ENCODE assay signal across 10 cellular contexts in genomic region chr17:68195667-68196393, GRCh38. TPM values are rescaled to one million over a fixed set of nuclear protein-coding genes. Genes with fewer than 3 reads are reported as not detected.
DNase-seq lines count a peak whose midpoint lies in the region; ATAC-seq and TF ChIP-seq lines count a peak whose summit lies in the region.
"Had no signal": no experiment of that assay in that cellular context is flagged by ENCODE, and none has a peak within 500 bp of the region (broad histone marks: within the 10 kb centered on the region; RNA-seq: fewer than 3 reads in every experiment).

No MANE protein-coding gene starts in this region.

- H3K36me3 Mint-ChIP-seq in activated naive CD4-positive, alpha-beta T cell treated with anti-CD3 and anti-CD28 coated beads, Interleukin-2, amount 50 U/mL, for 72 hours = peaks cover 0 to 10% of the 10 kb centered on the region in 2 donors
- H3K36me3 Mint-ChIP-seq in activated T-cell treated with anti-CD3 and anti-CD28 coated beads, Interleukin-2, amount 50 U/mL, for 72 hours (ENCODE audit: insufficient read depth in 2 of 2) = no peaks in the 10 kb centered on the region
- no peaks in the 10 kb centered on the region for H3K36me3 Mint-ChIP-seq in immature natural killer cell

- no peak for ATAC-seq in activated naive CD4-positive, alpha-beta T cell treated with anti-CD3 and anti-CD28 coated beads, Interleukin-2, amount 50 U/mL, for 72 hours
- no peak for ATAC-seq in activated T-cell treated with anti-CD3 and anti-CD28 coated beads, Interleukin-2, amount 50 U/mL, for 72 hours (replicated peaks in 1 of 2)
- ATAC-seq in upper lobe of right lung (no peak), HG03521 (IDR thresholded peaks at IDR 0.05; ENCODE audit: unreplicated experiment) (no peak), GM21381 (IDR thresholded peaks at IDR 0.05; ENCODE audit: unreplicated experiment) (no peak)

- H3K4me3 Mint-ChIP-seq in activated T-cell treated with anti-CD3 and anti-CD28 coated beads, Interleukin-2, amount 50 U/mL, for 72 hours = peak overlapping the region; percentile 81 to 93
- peak overlapping the region; percentile 67 to 76 (median 70) for H3K4me3 Mint-ChIP-seq in immature natural killer cell

- H3K9me3 ChIP-seq in upper lobe of right lung = no peaks in the 10 kb centered on the region
- H3K9me3 ChIP-seq: neutrophil had no signal

- no peaks in the 10 kb centered on the region for H3K9me3 Mint-ChIP-seq in activated naive CD4-positive, alpha-beta T cell treated with anti-CD3 and anti-CD28 coated beads, Interleukin-2, amount 50 U/mL, for 72 hours
- H3K9me3 Mint-ChIP-seq in activated T-cell treated with anti-CD3 and anti-CD28 coated beads, Interleukin-2, amount 50 U/mL, for 72 hours = no peaks in the 10 kb centered on the region
- no peaks in the 10 kb centered on the region for H3K9me3 Mint-ChIP-seq in immature natural killer cell

- peaks cover 59% of the 10 kb centered on the region for H3K27me3 ChIP-seq in upper lobe of right lung

- H3K4me3 ChIP-seq in upper lobe of right lung = peak overlapping the region; percentile 37

- H3K27me3 Mint-ChIP-seq in activated T-cell treated with anti-CD3 and anti-CD28 coated beads, Interleukin-2, amount 50 U/mL, for 72 hours (ENCODE audit: low read depth) = peaks cover 32% of the 10 kb centered on the region
- H3K27me3 Mint-ChIP-seq in immature natural killer cell (ENCODE audit: low read depth in 3 of 3) = peaks cover 7 to 22% (median 11%) of the 10 kb centered on the region in 3 donors

- H3K36me3 ChIP-seq in upper lobe of right lung = no peaks in the 10 kb centered on the region
- H3K36me3 ChIP-seq: neutrophil had no signal

- H3K27ac Mint-ChIP-seq in activated naive CD4-positive, alpha-beta T cell treated with anti-CD3 and anti-CD28 coated beads, Interleukin-2, amount 50 U/mL, for 72 hours = no peak overlapping the region
- no peak overlapping the region for H3K27ac Mint-ChIP-seq in activated T-cell treated with anti-CD3 and anti-CD28 coated beads, Interleukin-2, amount 50 U/mL, for 72 hours
- H3K27ac Mint-ChIP-seq in immature natural killer cell = no peak overlapping the region

- peak; percentile 26 for DNase-seq in activated naive CD4-positive, alpha-beta T cell treated with Interleukin-2 at 50 U/mL for 16 hours
- no peak for DNase-seq in activated naive CD4-positive, alpha-beta T cell treated with anti-CD3 and anti-CD28 coated beads, Interleukin-2, amount 50 U/mL, for 72 hours (ENCODE audit: low spot score in 2 of 2)
- DNase-seq in activated T-cell treated with anti-CD3 and anti-CD28 coated beads, Interleukin-2, amount 50 U/mL, for 72 hours = no peak
- no peak for DNase-seq in immature natural killer cell
- DNase-seq in upper lobe of right lung = no peak
- DNase-seq in A172 (ENCODE audit: low spot score) = no peak
- DNase-seq: GDM1 had no signal

- H3K4me1 Mint-ChIP-seq in activated T-cell treated with anti-CD3 and anti-CD28 coated beads, Interleukin-2, amount 50 U/mL, for 72 hours (ENCODE audit: low read depth) = peaks cover 29% of the 10 kb centered on the region
- peaks cover 30 to 39% of the 10 kb centered on the region in 2 donors for H3K4me1 Mint-ChIP-seq in immature natural killer cell

- TF ChIP-seq CTCF in upper lobe of right lung (IDR thresholded peaks at IDR 0.05) = no peak

- H3K4me1 ChIP-seq in upper lobe of right lung = peaks cover 41% of the 10 kb centered on the region

- intact Hi-C loops in upper lobe of right lung (cut with DNase I) = no loop called here

- H3K27ac ChIP-seq in upper lobe of right lung = no peak overlapping the region
- H3K27ac ChIP-seq: neutrophil had no signal

RNA-seq across cellular contexts. Expression of gene AMZ2, which starts 52.0 kb away (rescaled TPM):
- total RNA-seq in activated naive CD4-positive, alpha-beta T cell treated with anti-CD3 and anti-CD28 coated beads, Interleukin-2, amount 50 U/mL, for 72 hours = 100 to 1,000 TPM; 106 to 113 TPM
- total RNA-seq in activated T-cell treated with anti-CD3 and anti-CD28 coated beads, Interleukin-2, amount 50 U/mL, for 72 hours = 100 to 1,000 TPM; 185 to 224 TPM
- polyA plus RNA-seq in immature natural killer cell = 100 to 1,000 TPM; 146 to 193 (median 169) TPM
- total RNA-seq in upper lobe of right lung = 50.5 TPM
- total RNA-seq in A172 (2014; rRNA removed; shearing (Covaris generic)) = 165 and 202 TPM in 2 replicates
